Comparison of ENCODE assay signal across 13 cellular contexts in genomic region chr4:26753642-26754041, GRCh38.
DNase-seq lines count a peak whose midpoint lies in the region; ATAC-seq, FAIRE-seq and TF ChIP-seq lines count a peak whose summit lies in the region.
"Had no signal": no experiment of that assay in that cellular context is flagged by ENCODE, and none has a peak within 500 bp of the region (broad histone marks: within the 10 kb centered on the region; RNA-seq: fewer than 3 reads in every experiment).

No MANE protein-coding gene starts in this region.

- H3K27ac Mint-ChIP-seq in immature natural killer cell = no peak overlapping the region

- no peaks in the 10 kb centered on the region for H3K27me3 Mint-ChIP-seq in immature natural killer cell (ENCODE audit: low read depth in 3 of 3)

- peaks cover 2% of the 10 kb centered on the region for H3K36me3 ChIP-seq in fibroblast of lung (ENCODE audit: control insufficient read depth, insufficient read depth, low read length)
- H3K36me3 ChIP-seq in mesenchymal stem cell (ENCODE audit: control insufficient read depth in 1 of 2, insufficient read depth in 2 of 2, low read depth in 1 of 2, low read length in 2 of 2) = peaks cover 12 to 80% of the 10 kb centered on the region in 2 experiments
- H3K36me3 ChIP-seq in HAP-1 (replicated peaks) = no peaks in the 10 kb centered on the region
- H3K36me3 ChIP-seq: adrenal gland, neutrophil had no signal

- H3K4me2 ChIP-seq in fibroblast of lung (ENCODE audit: extremely low read depth, insufficient read depth, low read length) = peak overlapping the region; percentile 42
- H3K4me2 ChIP-seq in mesenchymal stem cell (ENCODE audit: low read length, poor library complexity, severe bottlenecking) = no peak overlapping the region

- H3K9ac ChIP-seq in fibroblast of lung (ENCODE audit: insufficient read depth, low read length) (no peak overlapping the region), mesenchymal stem cell (ENCODE audit: low read length) (no peak overlapping the region)

- H3K4me1 ChIP-seq in fibroblast of lung (ENCODE audit: control insufficient read depth, extremely low read depth, insufficient read depth, low read length) (no peaks in the 10 kb centered on the region), mesenchymal stem cell (ENCODE audit: control insufficient read depth, insufficient read depth, low read depth, low read length) (no peaks in the 10 kb centered on the region), HAP-1 (no peaks in the 10 kb centered on the region)
- H3K4me1 ChIP-seq: adrenal gland had no signal

- ATAC-seq in HG03469 (IDR thresholded peaks at IDR 0.05; ENCODE audit: unreplicated experiment) = no peak

- TF ChIP-seq CTCF in AG09319 (IDR thresholded peaks at IDR 0.05; ENCODE audit: low read depth, low read length) (no peak), fibroblast of lung (conservative IDR thresholded peaks at IDR 0.05 in 1 of 2, IDR thresholded peaks at IDR 0.05 in 1 of 2; ENCODE audit: low read depth in 1 of 2, low read length in 2 of 2) (no peak)

- H2BK5ac ChIP-seq in mesenchymal stem cell (ENCODE audit: low read depth, low read length, poor library complexity, severe bottlenecking) = no peak overlapping the region

- H4K91ac ChIP-seq in mesenchymal stem cell (ENCODE audit: low read length) = peak overlapping the region; percentile 40

- no peaks in the 10 kb centered on the region for H3K9me3 ChIP-seq in fibroblast of lung (ENCODE audit: control insufficient read depth, insufficient read depth, low read depth, low read length)
- no peaks in the 10 kb centered on the region for H3K9me3 ChIP-seq in mesenchymal stem cell (ENCODE audit: control insufficient read depth, low read length)
- H3K9me3 ChIP-seq in HAP-1 = no peaks in the 10 kb centered on the region
- H3K9me3 ChIP-seq: adrenal gland, neutrophil had no signal

- H4K20me1 ChIP-seq in fibroblast of lung (ENCODE audit: control insufficient read depth, extremely low read depth, insufficient read depth, low read length) = no peaks in the 10 kb centered on the region

- no peak overlapping the region for H2BK120ac ChIP-seq in mesenchymal stem cell (ENCODE audit: low read depth, low read length)

- no peaks in the 10 kb centered on the region for H3K79me2 ChIP-seq in fibroblast of lung (ENCODE audit: control insufficient read depth, insufficient read depth, low read length)

- H2AFZ ChIP-seq in fibroblast of lung (ENCODE audit: low read length) = peak overlapping the region; percentile 12
- no peak overlapping the region for H2AFZ ChIP-seq in mesenchymal stem cell (ENCODE audit: low read depth, low read length)

- no peaks in the 10 kb centered on the region for H3K9me3 Mint-ChIP-seq in immature natural killer cell

- no peak overlapping the region for H2BK12ac ChIP-seq in mesenchymal stem cell (ENCODE audit: low read length in 2 of 2)

- H2AK5ac ChIP-seq in mesenchymal stem cell (ENCODE audit: low read length, severe bottlenecking) = no peak overlapping the region

- no peak for FAIRE-seq in GM12891 (lab: Jason Lieb, UNC)

- TF ChIP-seq POLR2A in GM12891 (IDR thresholded peaks at IDR 0.05; ENCODE audit: low read depth, low read length) = no peak

- peaks cover 6% of the 10 kb centered on the region for H3K79me1 ChIP-seq in mesenchymal stem cell (replicated peaks; ENCODE audit: low read length, poor library complexity, severe bottlenecking)

- no peak overlapping the region for H2BK15ac ChIP-seq in mesenchymal stem cell (ENCODE audit: low read depth, poor library complexity, severe bottlenecking)

- H3K4ac ChIP-seq in mesenchymal stem cell (ENCODE audit: low read depth in 1 of 2, low read length in 2 of 2) = no peak overlapping the region

- no peaks in the 10 kb centered on the region for H3K27me3 ChIP-seq in fibroblast of lung (ENCODE audit: control insufficient read depth, insufficient read depth, low read length)
- H3K27me3 ChIP-seq in mesenchymal stem cell (ENCODE audit: control insufficient read depth in 1 of 2, insufficient read depth in 1 of 2, low read length in 2 of 2) = no peaks in the 10 kb centered on the region
- no peaks in the 10 kb centered on the region for H3K27me3 ChIP-seq in HAP-1 (ENCODE audit: low read depth)
- H3K27me3 ChIP-seq: adrenal gland, neutrophil had no signal

- H3K4me3 Mint-ChIP-seq in immature natural killer cell = no peak overlapping the region

- H3K4me1 Mint-ChIP-seq in immature natural killer cell = no peaks in the 10 kb centered on the region

- peak overlapping the region; percentile 7 for H4K8ac ChIP-seq in mesenchymal stem cell (ENCODE audit: low read length)

- no peak overlapping the region for H3K4me3 ChIP-seq in fibroblast of lung (replicated peaks in 1 of 4; ENCODE audit: control extremely low read depth in 1 of 4, insufficient read depth in 1 of 4, low read depth in 3 of 4, low read length in 4 of 4)
- no peak overlapping the region for H3K4me3 ChIP-seq in mesenchymal stem cell (ENCODE audit: insufficient read depth in 1 of 2, low read depth in 1 of 2, low read length in 2 of 2)
- H3K4me3 ChIP-seq in HAP-1 = no peak overlapping the region
- H3K4me3 ChIP-seq: adrenal gland had no signal

- peaks cover 26 to 43% (median 42%) of the 10 kb centered on the region in 3 donors for H3K36me3 Mint-ChIP-seq in immature natural killer cell

- no peak overlapping the region for H3K18ac ChIP-seq in mesenchymal stem cell (ENCODE audit: low read depth in 1 of 2, low read length in 2 of 2)

- H3K27ac ChIP-seq in fibroblast of lung (ENCODE audit: insufficient read depth, low read length) (peak overlapping the region; percentile 18), mesenchymal stem cell (ENCODE audit: low read length, poor library complexity, severe bottlenecking) (no peak overlapping the region)
- H3K27ac ChIP-seq: adrenal gland, neutrophil had no signal

- in situ Hi-C loops in HAP-1 (cut with MboI; ENCODE audit: low sequenced_read_pairs) = no loop called here

- 71% methylated on average over 9 of the region's 10 CpGs for WGBS in mesenchymal stem cell

- H3K23ac ChIP-seq in mesenchymal stem cell (ENCODE audit: low read length in 2 of 2) = no peak overlapping the region

- DNase-seq in AG09319 (ENCODE audit: extremely low read depth, low read depth) (peak; percentile 36), NCI-H446 treated with DMSO at 0.1 percent for 48 hours (lab: John Stamatoyannopoulos, UW) (peak; percentile 22), fibroblast of lung (ENCODE audit: low read depth in 2 of 2) (peak; percentile 2 to 90), mesenchymal stem cell (peak; percentile 61), immature natural killer cell (no peak), HAP-1 (ENCODE audit: low spot score in 2 of 2) (no peak), GM12891 (ENCODE audit: insufficient read length, low spot score) (no peak)
- DNase-seq: adrenal gland; NCI-H1105 treated with DMSO at 0.1 percent for 48 hours; stimulated activated CD4-positive, alpha-beta T cell treated with anti-CD3 and anti-CD28 coated beads, Interleukin-4, amount 100 ng/mL, for 4 hours; T-helper 9 cell had no signal

- no peak overlapping the region for H3K14ac ChIP-seq in mesenchymal stem cell (ENCODE audit: low read length in 2 of 2)

TF ChIP-seq in GM12891, 5 proteins besides CTCF, POLR2A, EP300 and RAD21:
- no peak for TF ChIP-seq TAF1 (IDR thresholded peaks at IDR 0.05; ENCODE audit: low read depth, low read length)
- TF ChIP-seq POU2F2 (IDR thresholded peaks at IDR 0.05; ENCODE audit: low read depth, low read length) = no peak
- no peak for TF ChIP-seq SPI1 (IDR thresholded peaks at IDR 0.05; ENCODE audit: low read depth, low read length)
- TF ChIP-seq POLR2AphosphoS5 (IDR thresholded peaks at IDR 0.05; ENCODE audit: low read depth, low read length) = no peak
- no peak for TF ChIP-seq PAX5 (IDR thresholded peaks at IDR 0.05; ENCODE audit: insufficient read depth, low read length, severe bottlenecking)

Comparison
In these comparisons a context has a peak if more than half of its experiments do, and no peak if none do; other contexts are left out.
1. DNase-seq: peak in AG09319 (single experiment), NCI-H446 treated with DMSO at 0.1 percent for 48 hours (single experiment), fibroblast of lung (2 of 2) and mesenchymal stem cell (single experiment); none in immature natural killer cell (0 of 3), HAP-1 (0 of 2) and GM12891 (single experiment).